In genomic region chr10:133405844-133406527, GRCh38 we compare ENCODE assay signal across 1 cellular context.
TF ChIP-seq lines count a peak whose summit lies in the region.

No MANE protein-coding gene starts in this region.

TF ChIP-seq in SK-N-SH, 30 proteins besides CTCF, POLR2A, EP300 and RAD21:
- TF ChIP-seq EZH2phosphoT487 (IDR thresholded peaks at IDR 0.05; ENCODE audit: borderline replicate concordance, low read depth) (no peak), PBX3 (IDR thresholded peaks at IDR 0.05) (0 out of 2 replicates have a peak, but pooled peaks have one; percentile 5), FOSL2 (IDR thresholded peaks at IDR 0.05; ENCODE audit: borderline replicate concordance, low read depth) (peak; percentile 45; the same call in 1 of the 2 replicates), JUND (IDR thresholded peaks at IDR 0.05) (peak; percentile 34; the same call in 1 of the 2 replicates), TEAD4 (IDR thresholded peaks at IDR 0.05; ENCODE audit: borderline replicate concordance, insufficient read depth) (no peak)
